Comparison of ENCODE assay signal across 19 cellular contexts in genomic region chr1:40696294-40696693, GRCh38. TPM values are rescaled to one million over a fixed set of nuclear protein-coding genes. Genes with fewer than 3 reads are reported as not detected.
DNase-seq lines count a peak whose midpoint lies in the region; ATAC-seq, FAIRE-seq and TF ChIP-seq lines count a peak whose summit lies in the region.
"Had no signal": no experiment of that assay in that cellular context is flagged by ENCODE, and none has a peak within 500 bp of the region (broad histone marks: within the 10 kb centered on the region; RNA-seq: fewer than 3 reads in every experiment).

No MANE protein-coding gene starts in this region.

- H3K9ac ChIP-seq in liver (ENCODE audit: low read depth in 1 of 2, low read length in 2 of 2) = no peak overlapping the region

- no peak overlapping the region for H3K4me3 ChIP-seq in liver (ENCODE audit: low read depth in 1 of 3, low read length in 3 of 3)
- H3K4me3 ChIP-seq in dorsolateral prefrontal cortex = no peak overlapping the region
- H3K4me3 ChIP-seq: body of pancreas, HAP-1 had no signal

- H3K27ac Mint-ChIP-seq in WTC11 = peak overlapping the region; percentile 92

- TF ChIP-seq RAD21 in liver (IDR thresholded peaks at IDR 0.05) = no peak

- no peak for TF ChIP-seq POLR2A in GM12892 (IDR thresholded peaks at IDR 0.05; ENCODE audit: low read depth, low read length)

- H3K27me3 Mint-ChIP-seq in WTC11 (ENCODE audit: low read depth) = no peaks in the 10 kb centered on the region
- H3K27me3 Mint-ChIP-seq: T-cell had no signal

- no peak for DNase-seq in GM12892 (ENCODE audit: insufficient read length)
- DNase-seq in WTC11 (ENCODE audit: low spot score) = no peak
- DNase-seq in NCI-H2196 treated with DMSO at 0.1 percent for 48 hours (lab: John Stamatoyannopoulos, UW; ENCODE audit: unreplicated experiment) = no peak
- no peak for DNase-seq in dorsolateral prefrontal cortex
- no peak for DNase-seq in G401 (ENCODE audit: low spot score)
- DNase-seq: activated CD4-positive, alpha-beta T cell treated with anti-CD3 and anti-CD28 coated beads for 48 hours; body of pancreas; C1 segment of cervical spinal cord; mammary epithelial cell; NCI-H1105 treated with DMSO at 0.1 percent for 48 hours; NCI-H2081; NCI-H446; stimulated activated CD4-positive, alpha-beta T cell treated with anti-CD3 and anti-CD28 coated beads, Interleukin-12 subunit alpha, Interleukin-12 subunit beta, amount 100 ng/mL, for 4 hours; stimulated activated CD4-positive, alpha-beta T cell treated with anti-CD3 and anti-CD28 coated beads, Interleukin-4, amount 100 ng/mL, for 4 hours; T-cell had no signal

- no peak for TF ChIP-seq CTCF in 22Rv1 (IDR thresholded peaks at IDR 0.05)
- no peak for TF ChIP-seq CTCF in WTC11 (IDR thresholded peaks at IDR 0.05)
- no peak for TF ChIP-seq CTCF in liver (IDR thresholded peaks at IDR 0.05; ENCODE audit: low read depth, low read length, missing input control)
- TF ChIP-seq CTCF in dorsolateral prefrontal cortex (IDR thresholded peaks at IDR 0.05 in 54 of 56, conservative IDR thresholded peaks at IDR 0.05 in 2 of 56; ENCODE audit: low read depth in 1 of 56, partially characterized antibody in 56 of 56) = no peak

- no peak overlapping the region for H3K4me3 Mint-ChIP-seq in WTC11
- H3K4me3 Mint-ChIP-seq: T-cell had no signal

- no peak for ATAC-seq in WTC11
- ATAC-seq in GM21423 (IDR thresholded peaks at IDR 0.05; ENCODE audit: unreplicated experiment) = no peak
- ATAC-seq: body of pancreas, T-cell had no signal

- intact Hi-C loops in dorsolateral prefrontal cortex (cut with DNase I) = no loop called here

- H3K9me3 Mint-ChIP-seq in WTC11 = no peaks in the 10 kb centered on the region
- H3K9me3 Mint-ChIP-seq: T-cell had no signal

- H3K9me3 ChIP-seq in liver (ENCODE audit: control insufficient read depth in 4 of 4, low read length in 3 of 4) = no peaks in the 10 kb centered on the region
- H3K9me3 ChIP-seq: body of pancreas, HAP-1 had no signal

- peaks cover 50% of the 10 kb centered on the region for H3K4me1 Mint-ChIP-seq in WTC11

- H3K27me3 ChIP-seq in liver (ENCODE audit: control insufficient read depth in 4 of 4, insufficient read depth in 4 of 4, low read length in 3 of 4) = no peaks in the 10 kb centered on the region
- H3K27me3 ChIP-seq in dorsolateral prefrontal cortex = no peaks in the 10 kb centered on the region
- H3K27me3 ChIP-seq: body of pancreas had no signal

- H3K4me1 ChIP-seq in liver (ENCODE audit: control insufficient read depth in 4 of 4, insufficient read depth in 4 of 4, low read length in 3 of 4) = peaks cover 0 to 35% (median 34%) of the 10 kb centered on the region in 4 donors

- no peaks in the 10 kb centered on the region for H3K36me3 ChIP-seq in liver (ENCODE audit: control insufficient read depth in 4 of 4, insufficient read depth in 3 of 4, low read depth in 1 of 4, low read length in 3 of 4)

- CTCF ChIA-PET in WTC11 (lab: Charles Lee) = no interaction called here

- peak; percentile 33 for FAIRE-seq in GM12892 (lab: Jason Lieb, UNC)

- in situ Hi-C loops in G401 (cut with HindIII; ENCODE audit: low sequenced_read_pairs) = no loop called here

- POLR2A ChIA-PET in WTC11 (lab: Charles Lee) = no interaction called here

- no peaks in the 10 kb centered on the region for H3K36me3 Mint-ChIP-seq in WTC11

- 83% methylated on average over 4 of the region's 4 CpGs for WGBS in liver

- H3K27ac ChIP-seq in 22Rv1 (peak overlapping the region; percentile 98), liver (ENCODE audit: low read depth in 1 of 2, low read length in 2 of 2) (no peak overlapping the region), dorsolateral prefrontal cortex (no peak overlapping the region)

TF ChIP-seq in WTC11, 78 proteins besides CTCF, POLR2A, EP300 and RAD21:
- TF ChIP-seq GABPB1 (CRISPR knock-in tag; IDR thresholded peaks at IDR 0.05) (no peak), RORB (CRISPR knock-in tag; IDR thresholded peaks at IDR 0.05) (no peak), ESRRA (CRISPR knock-in tag; IDR thresholded peaks at IDR 0.05; ENCODE audit: borderline replicate concordance) (0 out of 2 replicates have a peak, but pooled peaks have one; percentile 31)
TF ChIP-seq in WTC11: peak in this region for 1.

TF ChIP-seq in liver, 16 proteins besides CTCF, POLR2A, EP300 and RAD21:
- peak; percentile 32 to 69 for TF ChIP-seq HNF4A (conservative IDR thresholded peaks at IDR 0.05)
- no peak for TF ChIP-seq GABPA (IDR thresholded peaks at IDR 0.05 in 1 of 2, conservative IDR thresholded peaks at IDR 0.05 in 1 of 2)
TF ChIP-seq in liver: peak in this region for 1.

RNA-seq across cellular contexts. Expression of gene NFYC, which starts 4.8 kb away (rescaled TPM):
- polyA plus RNA-seq in GM12892 (2012; ENCODE audit: missing spikeins) = 34.7 TPM
- total RNA-seq in WTC11 (2021) (46.5 to 47.5 TPM (median 47.4 TPM) in 3 replicates), liver (10 to 100 TPM; 27.4 to 28.1 TPM), dorsolateral prefrontal cortex (10 to 100 TPM; 44.5 to 77.9 (median 59.4) TPM)
- 10 to 100 TPM; 18.3 to 26.3 TPM for polyA plus RNA-seq in liver
- total RNA-seq in G401 (2014; rRNA removed; shearing (Covaris generic)) = 39.4 and 76.7 TPM in 2 replicates

RNA-seq across cellular contexts. Expression of gene RIMS3, which starts 30.8 kb away (rescaled TPM):
- 0.21 TPM for polyA plus RNA-seq in GM12892 (2012; ENCODE audit: missing spikeins)
- 19.8 to 19.9 TPM (median 19.8 TPM) in 3 replicates for total RNA-seq in WTC11 (2021)
- total RNA-seq in liver = 1 to 10 TPM; 1.0 to 2.2 TPM
- polyA plus RNA-seq in liver = under 1 TPM; 0.22 to 0.53 TPM
- 100 to 1,000 TPM in 119 of 120 experiments, 10 to 100 TPM in 1; 58.9 to 366 (median 240) TPM for total RNA-seq in dorsolateral prefrontal cortex
- 8.2 and 8.9 TPM in 2 replicates for total RNA-seq in G401 (2014; rRNA removed; shearing (Covaris generic))
